Comparison of ENCODE assay signal across 11 cellular contexts in genomic region chr1:179143332-179143731, GRCh38.
DNase-seq lines count a peak whose midpoint lies in the region; ATAC-seq, FAIRE-seq and TF ChIP-seq lines count a peak whose summit lies in the region.
"Had no signal": no experiment of that assay in that cellular context is flagged by ENCODE, and none has a peak within 500 bp of the region (broad histone marks: within the 10 kb centered on the region; RNA-seq: fewer than 3 reads in every experiment).

No MANE protein-coding gene starts in this region.

- no peaks in the 10 kb centered on the region for H3K27me3 Mint-ChIP-seq in endodermal cell (ENCODE audit: insufficient read depth)

- H3K9ac ChIP-seq in GM12878 (ENCODE audit: control insufficient read depth, insufficient read depth, low read length) (no peak overlapping the region), endodermal cell (ENCODE audit: extremely low read depth, low read length, poor library complexity, severe bottlenecking) (no peak overlapping the region)

- FAIRE-seq in GM12878 (lab: Jason Lieb, UNC) = no peak

- intact Hi-C loops in GM12878 (cut with micrococcal nuclease; ENCODE audit: unreplicated experiment) (no loop called here), adrenal gland (cut with DNase I) (no loop called here)

- POLR2A ChIA-PET in AG04450 (lab: Yijun Ruan, JAX) (interaction anchor here (0.6 to 1.0 kb wide), 3 partner anchors 8 to 21 kb away, joined by 3 to 6 read pairs (median 3); no protein-coding TSS in a partner anchor), GM12878 (lab: Charles Lee) (no interaction called here)

- peaks cover 9% of the 10 kb centered on the region for H3K4me1 Mint-ChIP-seq in endodermal cell

- in situ Hi-C loops in GM12878 (cut with MboI) = no loop called here

- H3K4me1 ChIP-seq in GM12878 (ENCODE audit: control insufficient read depth, insufficient read depth, low read length) (no peaks in the 10 kb centered on the region; the same call in 1 of the 2 replicates), mesodermal cell (ENCODE audit: control insufficient read depth, insufficient read depth, low read length, poor library complexity, severe bottlenecking) (no peaks in the 10 kb centered on the region), endodermal cell (ENCODE audit: control insufficient read depth, insufficient read depth, low read length) (peaks cover 3% of the 10 kb centered on the region), adrenal gland (replicated peaks in 1 of 2) (peaks cover 0 to 25% of the 10 kb centered on the region in 2 donors)

- no peak for TF ChIP-seq RAD21 in GM12878 (IDR thresholded peaks at IDR 0.05; ENCODE audit: insufficient read depth, low read depth, low read length)

- H3K27ac ChIP-seq in AG04450 (ENCODE audit: low read depth, low read length) (peak overlapping the region; percentile 99), GM12878 (ENCODE audit: control insufficient read depth, insufficient read depth) (no peak overlapping the region), mesodermal cell (ENCODE audit: low read depth, low read length, severe bottlenecking) (peak overlapping the region; percentile 82), endodermal cell (ENCODE audit: low read depth, low read length) (no peak overlapping the region), adrenal gland (peak overlapping the region in 1 of 5 donors; percentile 65)

- CTCF ChIA-PET in AG04450 (lab: Charles Lee) = interaction anchor here (1.0 kb wide), 1 partner anchor 10 kb away, joined by 3 read pairs; no protein-coding TSS in a partner anchor
- CTCF ChIA-PET in GM12878 (lab: Yijun Ruan, JAX) = no interaction called here

- H3K36me3 Mint-ChIP-seq in endodermal cell (ENCODE audit: low read depth) = peaks cover 32% of the 10 kb centered on the region

- no peak for TF ChIP-seq CTCF in AG04450 (IDR thresholded peaks at IDR 0.05; ENCODE audit: low read depth, low read length)
- no peak for TF ChIP-seq CTCF in GM12878 (IDR thresholded peaks at IDR 0.05 in 2 of 3, conservative IDR thresholded peaks at IDR 0.05 in 1 of 3; ENCODE audit: control insufficient read depth in 2 of 3, extremely low read depth in 1 of 3, insufficient read depth in 1 of 3, low read depth in 3 of 3, low read length in 3 of 3)
- no peak for TF ChIP-seq CTCF in endodermal cell (conservative IDR thresholded peaks at IDR 0.05)
- no peak for TF ChIP-seq CTCF in adrenal gland (IDR thresholded peaks at IDR 0.05)

- no peak overlapping the region for H3K4me2 ChIP-seq in GM12878 (ENCODE audit: control insufficient read depth, insufficient read depth)

- H3K4me3 ChIP-seq in AG04450 (ENCODE audit: low read depth, low read length) (peak overlapping the region; percentile 69), GM12878 (no peak overlapping the region), mesodermal cell (ENCODE audit: extremely low read depth, insufficient read depth, low read length, poor library complexity, severe bottlenecking) (no peak overlapping the region), endodermal cell (ENCODE audit: low read length) (no peak overlapping the region), adrenal gland (no peak overlapping the region)
- H3K4me3 ChIP-seq: HAP-1 had no signal

- TF ChIP-seq EP300 in GM12878 (IDR thresholded peaks at IDR 0.05; ENCODE audit: borderline replicate concordance in 1 of 2, control insufficient read depth in 1 of 2, low read depth in 2 of 2, low read length in 2 of 2) = no peak

- H3K27me3 ChIP-seq in AG04450 (ENCODE audit: control insufficient read depth, insufficient read depth, low read length) (no peaks in the 10 kb centered on the region), GM12878 (replicated peaks in 1 of 2; ENCODE audit: control insufficient read depth in 2 of 2, insufficient read depth in 2 of 2, low read length in 1 of 2) (no peaks in the 10 kb centered on the region), endodermal cell (ENCODE audit: control insufficient read depth, insufficient read depth, low read length, poor library complexity, severe bottlenecking) (no peaks in the 10 kb centered on the region), adrenal gland (no peaks in the 10 kb centered on the region)

- H3K36me3 ChIP-seq in GM12878 (ENCODE audit: control insufficient read depth in 2 of 2, insufficient read depth in 2 of 2, low read length in 1 of 2) = no peaks in the 10 kb centered on the region; a peak in 1 of 4 replicates
- peaks cover 27% of the 10 kb centered on the region for H3K36me3 ChIP-seq in mesodermal cell (ENCODE audit: control insufficient read depth, insufficient read depth, low read length)
- peaks cover 8% of the 10 kb centered on the region for H3K36me3 ChIP-seq in endodermal cell (ENCODE audit: control insufficient read depth, insufficient read depth, low read length)
- H3K36me3 ChIP-seq in adrenal gland (replicated peaks in 1 of 2) = no peaks in the 10 kb centered on the region
- H3K36me3 ChIP-seq: HAP-1 had no signal

- SMC1A ChIA-PET in GM12878 (lab: Charles Lee; ENCODE audit: uncharacterized antibody, unreplicated experiment) = interaction anchor here (1.0 to 1.8 kb wide), 2 partner anchors 9 to 35 kb away, joined by 3 to 6 read pairs; no protein-coding TSS in a partner anchor

- H3K4me3 Mint-ChIP-seq in endodermal cell = no peak overlapping the region

- no peak for ATAC-seq in GM12878

- no peak overlapping the region for H2AFZ ChIP-seq in GM12878 (ENCODE audit: control insufficient read depth, low read depth, low read length)

- RAD21 ChIA-PET in GM12878 (lab: Charles Lee; ENCODE audit: unreplicated experiment) = no interaction called here

- no peaks in the 10 kb centered on the region for H4K20me1 ChIP-seq in GM12878 (ENCODE audit: control insufficient read depth, insufficient read depth)

- WGBS in GM12878 (ENCODE audit: insufficient coverage, insufficient replicate concordance, low lambda C conversion rate, missing lambda C conversion rate) = 52% methylated on average over 4 of the region's 4 CpGs
- WGBS in mesodermal cell (ENCODE audit: insufficient coverage in 2 of 2), 2 experiments = no CpG with 5 or more reads among the region's 4 CpGs
- WGBS in endodermal cell (ENCODE audit: insufficient coverage in 1 of 2, insufficient read length in 1 of 2), 2 experiments = 97% methylated on average over 4 of the region's 4 CpGs; no CpG with 5 or more reads in 1 of the 2 experiments
- 69 to 83% (median 76%) methylated on average over 4 of the region's 4 CpGs for WGBS in adrenal gland, 4 donors

- no peak overlapping the region for H3K27ac Mint-ChIP-seq in endodermal cell

- H3K9me3 Mint-ChIP-seq in endodermal cell = peaks cover 21% of the 10 kb centered on the region

- no TSS peak for BruUV-seq in GM12878 (replicated peaks; lab: Mats Ljungman, UMichigan)

- no peak for TF ChIP-seq POLR2A in GM12878 (IDR thresholded peaks at IDR 0.05; ENCODE audit: low read depth, low read length)
- no peak for TF ChIP-seq POLR2A in adrenal gland (IDR thresholded peaks at IDR 0.05)

- H3K9me3 ChIP-seq in AG04450 (ENCODE audit: control insufficient read depth, insufficient read depth, low read length) = no peaks in the 10 kb centered on the region; the same call in 1 of the 2 replicates
- H3K9me3 ChIP-seq in GM12878 (replicated peaks; ENCODE audit: control insufficient read depth, insufficient read depth, low read length) = no peaks in the 10 kb centered on the region
- H3K9me3 ChIP-seq in mesodermal cell (ENCODE audit: control insufficient read depth, low read length) = peaks cover 7% of the 10 kb centered on the region
- H3K9me3 ChIP-seq in endodermal cell (ENCODE audit: control insufficient read depth, low read length) = peaks cover 16% of the 10 kb centered on the region
- H3K9me3 ChIP-seq in adrenal gland (replicated peaks in 1 of 3) = no peaks in the 10 kb centered on the region

- DNase-seq in AG04450 (ENCODE audit: low read depth, low spot score) (peak; percentile 74), HS-5 (ENCODE audit: low read depth) (peak; percentile 96), GM12878 (ENCODE audit: low read depth, low spot score) (no peak), endodermal cell (no peak), adrenal gland (no peak), NCI-H146 (lab: John Stamatoyannopoulos, UW) (no peak)
- no peak for DNase-seq in stimulated activated CD4-positive, alpha-beta T cell treated with anti-CD3 and anti-CD28 coated beads, Interleukin-4, amount 100 ng/mL, for 1 hour
- DNase-seq: NCI-H1417, occipital lobe had no signal

- H3K79me2 ChIP-seq in GM12878 (ENCODE audit: control insufficient read depth, insufficient read depth, low read length) = no peaks in the 10 kb centered on the region

TF ChIP-seq in GM12878, 131 proteins besides CTCF, POLR2A, EP300 and RAD21:
- TF ChIP-seq CREM (IDR thresholded peaks at IDR 0.05; ENCODE audit: low read depth) (no peak), RUNX3 (IDR thresholded peaks at IDR 0.05; ENCODE audit: low read length) (peak; percentile 21; the same call in 1 of the 2 replicates), MAX (IDR thresholded peaks at IDR 0.05; ENCODE audit: low read depth, low read length) (no peak), SIN3A (IDR thresholded peaks at IDR 0.05; ENCODE audit: low read depth, low read length) (no peak), ZNF622 (IDR thresholded peaks at IDR 0.05) (no peak), ZNF24 (IDR thresholded peaks at IDR 0.05) (no peak), STAT1 (conservative IDR thresholded peaks at IDR 0.05) (no peak), RELA (IDR thresholded peaks at IDR 0.05; ENCODE audit: borderline replicate concordance, partially characterized antibody) (no peak)

Comparison
In these comparisons a context has a peak if more than half of its experiments do, and no peak if none do; other contexts are left out.
1. DNase-seq: peak in AG04450 (single experiment) and HS-5 (single experiment); none in GM12878 (single experiment), endodermal cell (single experiment), adrenal gland (0 of 7), stimulated activated CD4-positive, alpha-beta T cell treated with anti-CD3 and anti-CD28 coated beads, Interleukin-4, amount 100 ng/mL, for 1 hour (single experiment) and NCI-H146 (single experiment).
2. H3K27ac ChIP-seq: peak in AG04450 (single experiment) and mesodermal cell (single experiment); none in GM12878 (single experiment) and endodermal cell (single experiment).